ENCODE assay signal across 2 cellular contexts in the genomic region with DNA sequence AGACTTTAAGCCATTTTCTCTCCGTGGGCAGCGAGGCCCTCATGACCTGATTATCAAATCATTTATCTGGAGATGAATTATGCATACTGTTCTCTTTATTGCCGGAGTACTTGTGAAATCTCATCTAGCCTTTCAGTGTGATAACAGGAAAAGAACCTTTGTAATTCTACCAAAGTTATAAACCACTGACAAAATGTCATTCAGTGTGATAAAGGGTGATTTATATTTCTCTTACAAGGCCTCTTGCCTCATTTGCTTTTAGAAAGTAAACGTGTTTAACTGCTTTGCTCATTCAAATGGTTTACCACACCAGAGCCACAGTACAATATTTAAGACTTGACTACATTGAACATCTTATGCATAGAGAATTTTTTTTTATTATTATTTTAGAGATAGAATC.
TF ChIP-seq lines count a peak whose summit lies in the region.

No MANE protein-coding gene starts in this region.

TF ChIP-seq in A549, 52 proteins besides CTCF, POLR2A, EP300 and RAD21 (continued from another document):
- TF ChIP-seq, protein P1, sequence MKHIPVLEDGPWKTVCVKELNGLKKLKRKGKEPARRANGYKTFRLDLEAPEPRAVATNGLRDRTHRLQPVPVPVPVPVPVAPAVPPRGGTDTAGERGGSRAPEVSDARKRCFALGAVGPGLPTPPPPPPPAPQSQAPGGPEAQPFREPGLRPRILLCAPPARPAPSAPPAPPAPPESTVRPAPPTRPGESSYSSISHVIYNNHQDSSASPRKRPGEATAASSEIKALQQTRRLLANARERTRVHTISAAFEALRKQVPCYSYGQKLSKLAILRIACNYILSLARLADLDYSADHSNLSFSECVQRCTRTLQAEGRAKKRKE (CRISPR knock-in tag; IDR thresholded peaks at IDR 0.05; ENCODE audit: low read depth), result no peak
- TF ChIP-seq MAZ (IDR thresholded peaks at IDR 0.05; ENCODE audit: borderline replicate concordance, low read depth, low read length) (no peak), ZC3H11A (IDR thresholded peaks at IDR 0.05) (no peak), ESRRA (IDR thresholded peaks at IDR 0.05; ENCODE audit: borderline replicate concordance, low read length) (no peak), RNF2 (IDR thresholded peaks at IDR 0.05; ENCODE audit: borderline replicate concordance, low read depth) (no peak)
- TF ChIP-seq, protein P2, sequence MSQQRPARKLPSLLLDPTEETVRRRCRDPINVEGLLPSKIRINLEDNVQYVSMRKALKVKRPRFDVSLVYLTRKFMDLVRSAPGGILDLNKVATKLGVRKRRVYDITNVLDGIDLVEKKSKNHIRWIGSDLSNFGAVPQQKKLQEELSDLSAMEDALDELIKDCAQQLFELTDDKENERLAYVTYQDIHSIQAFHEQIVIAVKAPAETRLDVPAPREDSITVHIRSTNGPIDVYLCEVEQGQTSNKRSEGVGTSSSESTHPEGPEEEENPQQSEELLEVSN (IDR thresholded peaks at IDR 0.05; ENCODE audit: borderline replicate concordance, low read depth), result no peak
- TF ChIP-seq, protein P3, sequence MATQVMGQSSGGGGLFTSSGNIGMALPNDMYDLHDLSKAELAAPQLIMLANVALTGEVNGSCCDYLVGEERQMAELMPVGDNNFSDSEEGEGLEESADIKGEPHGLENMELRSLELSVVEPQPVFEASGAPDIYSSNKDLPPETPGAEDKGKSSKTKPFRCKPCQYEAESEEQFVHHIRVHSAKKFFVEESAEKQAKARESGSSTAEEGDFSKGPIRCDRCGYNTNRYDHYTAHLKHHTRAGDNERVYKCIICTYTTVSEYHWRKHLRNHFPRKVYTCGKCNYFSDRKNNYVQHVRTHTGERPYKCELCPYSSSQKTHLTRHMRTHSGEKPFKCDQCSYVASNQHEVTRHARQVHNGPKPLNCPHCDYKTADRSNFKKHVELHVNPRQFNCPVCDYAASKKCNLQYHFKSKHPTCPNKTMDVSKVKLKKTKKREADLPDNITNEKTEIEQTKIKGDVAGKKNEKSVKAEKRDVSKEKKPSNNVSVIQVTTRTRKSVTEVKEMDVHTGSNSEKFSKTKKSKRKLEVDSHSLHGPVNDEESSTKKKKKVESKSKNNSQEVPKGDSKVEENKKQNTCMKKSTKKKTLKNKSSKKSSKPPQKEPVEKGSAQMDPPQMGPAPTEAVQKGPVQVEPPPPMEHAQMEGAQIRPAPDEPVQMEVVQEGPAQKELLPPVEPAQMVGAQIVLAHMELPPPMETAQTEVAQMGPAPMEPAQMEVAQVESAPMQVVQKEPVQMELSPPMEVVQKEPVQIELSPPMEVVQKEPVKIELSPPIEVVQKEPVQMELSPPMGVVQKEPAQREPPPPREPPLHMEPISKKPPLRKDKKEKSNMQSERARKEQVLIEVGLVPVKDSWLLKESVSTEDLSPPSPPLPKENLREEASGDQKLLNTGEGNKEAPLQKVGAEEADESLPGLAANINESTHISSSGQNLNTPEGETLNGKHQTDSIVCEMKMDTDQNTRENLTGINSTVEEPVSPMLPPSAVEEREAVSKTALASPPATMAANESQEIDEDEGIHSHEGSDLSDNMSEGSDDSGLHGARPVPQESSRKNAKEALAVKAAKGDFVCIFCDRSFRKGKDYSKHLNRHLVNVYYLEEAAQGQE (IDR thresholded peaks at IDR 0.05), result no peak

TF ChIP-seq in neural cell, 6 proteins besides CTCF, POLR2A, EP300 and RAD21 (continued from another document):
- TF ChIP-seq, protein P3 (IDR thresholded peaks at IDR 0.05; ENCODE audit: borderline replicate concordance), result no peak
- TF ChIP-seq POLR2AphosphoS5 (IDR thresholded peaks at IDR 0.05) (no peak), SMC3 (conservative IDR thresholded peaks at IDR 0.05; ENCODE audit: poor library complexity) (no peak)
